30 cellular contexts compared by ENCODE assay signal in the genomic region with DNA sequence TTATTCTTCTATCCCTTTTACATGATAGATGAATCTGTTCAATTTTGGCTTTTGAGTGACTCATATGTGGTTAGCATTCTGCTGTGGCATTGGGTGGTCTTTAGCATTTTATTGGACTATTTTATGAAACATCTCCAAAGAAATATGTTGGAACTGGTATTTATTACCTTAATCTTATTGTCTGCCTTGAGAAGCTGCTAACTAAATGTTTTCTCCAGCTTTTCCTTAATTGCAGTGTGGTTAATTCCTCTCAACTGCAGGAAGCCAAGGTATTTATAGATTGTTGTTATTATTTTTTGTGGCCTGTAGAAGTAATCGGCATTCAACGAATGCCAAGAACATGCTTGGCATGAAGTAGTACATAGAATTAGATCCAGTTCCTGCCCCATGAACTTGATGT.
A peak's percentile ranks its signal among the peaks of the same experiment; 100 is the strongest.
DNase-seq lines count a peak whose midpoint lies in the region; ATAC-seq and TF ChIP-seq lines count a peak whose summit lies in the region.
"Had no signal": no experiment of that assay in that cellular context is flagged by ENCODE, and none has a peak within 500 bp of the region (broad histone marks: within the 10 kb centered on the region; RNA-seq: fewer than 3 reads in every experiment).

No MANE protein-coding gene starts in this region.

- H3K9me3 ChIP-seq in BLaER1, result no peaks in the 10 kb centered on the region
- H3K9me3 ChIP-seq in PC-3 (ENCODE audit: low read length), result no peaks in the 10 kb centered on the region
- H3K9me3 ChIP-seq: ovary, suprapubic skin, upper lobe of right lung had no signal

- H2AFZ ChIP-seq in PC-3 (ENCODE audit: low read length), result no peak overlapping the region

- H3K9ac ChIP-seq in BLaER1, result no peak overlapping the region
- no peak overlapping the region for H3K9ac ChIP-seq in PC-3 (ENCODE audit: low read length)

- TF ChIP-seq CTCF in PC-3 (conservative IDR thresholded peaks at IDR 0.05; ENCODE audit: low read depth, low read length) (no peak), fibroblast of villous mesenchyme (IDR thresholded peaks at IDR 0.05; ENCODE audit: insufficient read depth, low read depth, low read length) (no peak), dorsolateral prefrontal cortex (IDR thresholded peaks at IDR 0.05 in 54 of 56, conservative IDR thresholded peaks at IDR 0.05 in 2 of 56; ENCODE audit: low read depth in 1 of 56, partially characterized antibody in 56 of 56) (no peak)

- H3K4me3 ChIP-seq in BLaER1 (no peak overlapping the region), PC-3 (ENCODE audit: low read length) (no peak overlapping the region), fibroblast of villous mesenchyme (ENCODE audit: low read depth, low read length) (no peak overlapping the region), dorsolateral prefrontal cortex (no peak overlapping the region)
- H3K4me3 ChIP-seq: K562, ovary, skin epidermis, suprapubic skin, upper lobe of right lung had no signal

- intact Hi-C loops in PC-3 (cut with micrococcal nuclease), result no loop called here
- intact Hi-C loops in dorsolateral prefrontal cortex (cut with DNase I), result no loop called here

- CTCF ChIA-PET in PC-3 (lab: Charles Lee), result no interaction called here

- no peaks in the 10 kb centered on the region for H3F3A ChIP-seq in PC-3 (ENCODE audit: low read length, unreplicated experiment)

- DNase-seq in GM04503 (ENCODE audit: low read depth) (peak; percentile 58), PC-3 (peak; percentile 41), fibroblast of villous mesenchyme (ENCODE audit: low read depth) (peak; percentile 33), dorsolateral prefrontal cortex (no peak)
- DNase-seq in stimulated activated naive CD8-positive, alpha-beta T cell treated with anti-CD3 and anti-CD28 coated beads, Interleukin-15, Interleukin-2, amounts not matched to agents 100 U/mL and 50 U/mL, for 24 hours, result no peak
- DNase-seq: activated CD4-positive, alpha-beta memory T cell treated with anti-CD3 and anti-CD28 coated beads, Interleukin-2, amount 10 ng/mL, durations not matched to agents 7 days and 5 days; activated CD8-positive, alpha-beta memory T cell treated with anti-CD3 and anti-CD28 coated beads, Interleukin-2, amount 50 U/mL, for 48 hours; activated naive CD4-positive, alpha-beta T cell treated with anti-CD3 and anti-CD28 coated beads, Interleukin-2, amount 10 ng/mL, durations not matched to agents 7 days and 5 days; amniotic stem cell; Calu3; DMS79 treated with DMSO at 0.1 percent for 48 hours; immature natural killer cell; left cardiac atrium; MM.1S; NCI-H1930; NCI-H2171 treated with DMSO at 0.1 percent for 48 hours; NCI-H526; NK-92 treated with Interleukin-12 subunit alpha and Interleukin-12 subunit beta, amount 100 ng/mL, for 24 hours; ovary; Right ventricle myocardium superior; stimulated activated naive B cell treated with anti-CD40 and anti-IgM and Interleukin-4, amounts not matched to agents 10 μg/mL and 1 μg/mL and 100 μg/mL, for 72 hours; T-helper 2 cell; upper lobe of right lung had no signal

- H4K20me1 ChIP-seq in BLaER1 (no peaks in the 10 kb centered on the region), PC-3 (ENCODE audit: low read length) (no peaks in the 10 kb centered on the region)

- H3K27ac ChIP-seq in BLaER1 (no peak overlapping the region), PC-3 (ENCODE audit: low read length) (no peak overlapping the region), dorsolateral prefrontal cortex (no peak overlapping the region)
- H3K27ac ChIP-seq: ovary, skin epidermis, suprapubic skin, upper lobe of right lung had no signal

- BruUV-seq in PC-3 (replicated peaks; lab: Mats Ljungman, UMichigan), result no TSS peak

- no peaks in the 10 kb centered on the region for H3K27me3 ChIP-seq in BLaER1
- no peaks in the 10 kb centered on the region for H3K27me3 ChIP-seq in PC-3 (ENCODE audit: low read length)
- H3K27me3 ChIP-seq in dorsolateral prefrontal cortex, result no peaks in the 10 kb centered on the region
- H3K27me3 ChIP-seq: ovary, suprapubic skin, upper lobe of right lung had no signal

- POLR2A ChIA-PET in PC-3 (lab: Charles Lee; ENCODE audit: unreplicated experiment), result no interaction called here

- H3K4me1 ChIP-seq in BLaER1 (peaks cover 17% of the 10 kb centered on the region), PC-3 (ENCODE audit: insufficient read depth, low read length) (peaks cover 38% of the 10 kb centered on the region)
- H3K4me1 ChIP-seq: suprapubic skin, upper lobe of right lung had no signal

- ATAC-seq in PC-3, result no peak
- no peak for ATAC-seq in stimulated activated naive CD8-positive, alpha-beta T cell treated with anti-CD3 and anti-CD28 coated beads, Interleukin-15, Interleukin-2, amounts not matched to agents 100 U/mL and 50 U/mL, for 24 hours
- no peak for ATAC-seq in HG02981 (IDR thresholded peaks at IDR 0.05; ENCODE audit: unreplicated experiment)
- ATAC-seq in HG03442 (IDR thresholded peaks at IDR 0.05; ENCODE audit: unreplicated experiment), result no peak
- ATAC-seq: activated CD4-positive, CD25-positive, alpha-beta regulatory T cell treated with anti-CD3 and anti-CD28 coated beads, Interleukin-2, amount 50 U/mL, for 24 hours; K562; left cardiac atrium; stimulated activated naive B cell treated with anti-CD40 and anti-IgM and Interleukin-4, amounts not matched to agents 10 μg/mL and 1 μg/mL and 100 μg/mL, for 72 hours; upper lobe of right lung had no signal

- no peaks in the 10 kb centered on the region for H3K36me3 ChIP-seq in BLaER1
- H3K36me3 ChIP-seq in PC-3 (ENCODE audit: low read depth, low read length), result no peaks in the 10 kb centered on the region
- H3K36me3 ChIP-seq: ovary, suprapubic skin, upper lobe of right lung had no signal

- H3K9me2 ChIP-seq in PC-3 (replicated peaks; ENCODE audit: low read length), result no peaks in the 10 kb centered on the region

- 0 out of 2 replicates have a peak, but pooled peaks cover 7% of the 10 kb centered on the region for H3K79me2 ChIP-seq in PC-3 (ENCODE audit: low read length)

- peak overlapping the region; percentile 11; the same call in 1 of the 2 replicates for H3K4me2 ChIP-seq in BLaER1
- 0 out of 2 replicates have a peak overlapping the region, but pooled peaks have one; percentile 1 for H3K4me2 ChIP-seq in PC-3 (ENCODE audit: low read length)

Comparison
In these comparisons a context has a peak if more than half of its experiments do, and no peak if none do; other contexts are left out.
1. DNase-seq: peak in GM04503 (single experiment), PC-3 (single experiment) and fibroblast of villous mesenchyme (single experiment); none in stimulated activated naive CD8-positive, alpha-beta T cell treated with anti-CD3 and anti-CD28 coated beads, Interleukin-15, Interleukin-2, amounts not matched to agents 100 U/mL and 50 U/mL, for 24 hours (single experiment) and dorsolateral prefrontal cortex (0 of 10).